ENCODE assay signal across 1 cellular context in the genomic region with DNA sequence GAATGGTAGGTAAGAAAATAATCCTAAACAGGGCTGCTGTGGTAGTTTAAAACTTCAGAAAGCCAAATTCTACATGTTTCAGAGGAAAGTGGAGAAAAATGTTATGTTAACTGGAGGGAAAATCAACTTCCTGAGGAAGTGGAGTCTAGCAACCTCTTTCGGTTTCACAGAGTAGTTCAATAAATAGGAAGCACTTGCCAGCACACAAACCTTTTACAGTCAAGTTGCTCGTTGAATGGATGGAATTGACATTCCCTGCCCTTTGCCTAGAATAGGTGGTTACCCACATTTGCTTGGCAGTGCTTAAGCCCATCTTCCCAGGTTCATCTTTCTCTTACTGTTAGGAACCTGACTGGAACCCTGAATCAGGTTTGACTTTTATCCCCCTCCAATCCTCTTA.
A peak's percentile ranks its signal among the peaks of the same experiment; 100 is the strongest.
TF ChIP-seq lines count a peak whose summit lies in the region.

No MANE protein-coding gene starts in this region.

TF ChIP-seq in GM12878, 131 proteins besides CTCF, POLR2A, EP300 and RAD21:
- TF ChIP-seq EZH2 (IDR thresholded peaks at IDR 0.05; ENCODE audit: borderline replicate concordance, control insufficient read depth, low read depth, low read length), result no peak
- no peak for TF ChIP-seq MYC (IDR thresholded peaks at IDR 0.05; ENCODE audit: insufficient read depth, insufficient read length, insufficient replicate concordance, low read length, severe bottlenecking)
- no peak for TF ChIP-seq BMI1 (IDR thresholded peaks at IDR 0.05; ENCODE audit: borderline replicate concordance)
- TF ChIP-seq ETV6 (conservative IDR thresholded peaks at IDR 0.05 in 1 of 2, IDR thresholded peaks at IDR 0.05 in 1 of 2; ENCODE audit: borderline replicate concordance in 1 of 2, low read depth in 1 of 2), result peak in 1 of 2 experiments; percentile 78; a peak in 2 of 4 replicates
- no peak for TF ChIP-seq GATAD2B (conservative IDR thresholded peaks at IDR 0.05; ENCODE audit: low read depth)
- peak; percentile 71; the same call in 1 of the 2 replicates for TF ChIP-seq SPI1 (IDR thresholded peaks at IDR 0.05; ENCODE audit: borderline replicate concordance, insufficient read depth, low read depth, low read length)
